In genomic region chr12:27094726-27095125, GRCh38 we compare ENCODE assay signal across 17 cellular contexts. TPM values are rescaled to one million over a fixed set of nuclear protein-coding genes. Genes with fewer than 3 reads are reported as not detected.
DNase-seq lines count a peak whose midpoint lies in the region; ATAC-seq and TF ChIP-seq lines count a peak whose summit lies in the region.
"Had no signal": no experiment of that assay in that cellular context is flagged by ENCODE, and none has a peak within 500 bp of the region (broad histone marks: within the 10 kb centered on the region; RNA-seq: fewer than 3 reads in every experiment).

No MANE protein-coding gene starts in this region.

- DNase-seq in KBM-7 (peak; percentile 52), nephron progenitor cell (no peak), amniotic stem cell (lab: John Stamatoyannopoulos, UW) (no peak), left ventricle myocardium superior (no peak)
- no peak for DNase-seq in stimulated activated CD4-positive, alpha-beta T cell treated with anti-CD3 and anti-CD28 coated beads, Interleukin-4, amount 100 ng/mL, for 4 hours
- DNase-seq: activated naive CD8-positive, alpha-beta T cell treated with anti-CD3 and anti-CD28 coated beads, Interleukin-2, amount 10 ng/mL, durations not matched to agents 7 days and 5 days; NCI-H524 treated with DMSO at 0.1 percent for 48 hours; pancreas; stimulated activated naive CD8-positive, alpha-beta T cell treated with anti-CD3 and anti-CD28 coated beads, Interleukin-15, amount 100 ng/mL, for 72 hours had no signal

- no peak overlapping the region for H3K4me3 Mint-ChIP-seq in nephron progenitor cell
- H3K4me3 Mint-ChIP-seq: activated naive CD8-positive, alpha-beta T cell treated with anti-CD3 and anti-CD28 coated beads, Interleukin-2, amount 10 ng/mL, durations not matched to agents 7 days and 5 days; stimulated activated naive CD8-positive, alpha-beta T cell treated with anti-CD3 and anti-CD28 coated beads, Interleukin-15, amount 100 ng/mL, for 72 hours had no signal

- H3K9me3 ChIP-seq in BLaER1: no peaks in the 10 kb centered on the region; the same call in 1 of the 2 replicates
- H3K9me3 ChIP-seq: A549, gastroesophageal sphincter, pancreas had no signal

- H3K9ac ChIP-seq in BLaER1: no peak overlapping the region

- in situ Hi-C loops in KBM-7 (cut with MboI; ENCODE audit: low pct_unique_long_range_greater_than_20kb, low sequenced_read_pairs): no loop called here

- H3K9me3 Mint-ChIP-seq in nephron progenitor cell: peaks cover 7% of the 10 kb centered on the region

- no peaks in the 10 kb centered on the region for H3K36me3 Mint-ChIP-seq in nephron progenitor cell (ENCODE audit: low read depth)
- H3K36me3 Mint-ChIP-seq: activated naive CD8-positive, alpha-beta T cell treated with anti-CD3 and anti-CD28 coated beads, Interleukin-2, amount 10 ng/mL, durations not matched to agents 7 days and 5 days had no signal

- H3K4me3 ChIP-seq in BLaER1: no peak overlapping the region
- H3K4me3 ChIP-seq: A549, coronary artery, gastroesophageal sphincter, pancreas had no signal

- intact Hi-C loops in left ventricle myocardium superior (cut with micrococcal nuclease): no loop called here

- H3K4me1 Mint-ChIP-seq in nephron progenitor cell: peaks cover 7% of the 10 kb centered on the region
- H3K4me1 Mint-ChIP-seq: activated naive CD8-positive, alpha-beta T cell treated with anti-CD3 and anti-CD28 coated beads, Interleukin-2, amount 10 ng/mL, durations not matched to agents 7 days and 5 days; stimulated activated naive CD8-positive, alpha-beta T cell treated with anti-CD3 and anti-CD28 coated beads, Interleukin-15, amount 100 ng/mL, for 72 hours had no signal

- no peaks in the 10 kb centered on the region for H3K36me3 ChIP-seq in BLaER1
- H3K36me3 ChIP-seq: gastroesophageal sphincter, pancreas had no signal

- H3K27ac Mint-ChIP-seq in nephron progenitor cell: no peak overlapping the region
- H3K27ac Mint-ChIP-seq: activated naive CD8-positive, alpha-beta T cell treated with anti-CD3 and anti-CD28 coated beads, Interleukin-2, amount 10 ng/mL, durations not matched to agents 7 days and 5 days had no signal

- TF ChIP-seq CTCF in nephron progenitor cell (IDR thresholded peaks at IDR 0.05): no peak

- peak overlapping the region; percentile 30 for H3K4me2 ChIP-seq in BLaER1
- H3K4me2 ChIP-seq: A549 had no signal

- no peaks in the 10 kb centered on the region for H3K27me3 ChIP-seq in BLaER1
- H3K27me3 ChIP-seq: gastroesophageal sphincter, pancreas had no signal

- ATAC-seq in GM18907 (IDR thresholded peaks at IDR 0.05; ENCODE audit: unreplicated experiment): peak; percentile 66
- peak; percentile 80 for ATAC-seq in HG02610 (IDR thresholded peaks at IDR 0.05; ENCODE audit: unreplicated experiment)
- ATAC-seq in left ventricle myocardium superior: no peak
- ATAC-seq: A549; gastroesophageal sphincter; pancreas; stimulated activated naive CD8-positive, alpha-beta T cell treated with anti-CD3 and anti-CD28 coated beads, Interleukin-15, amount 100 ng/mL, for 72 hours had no signal

- H3K27me3 Mint-ChIP-seq in nephron progenitor cell (ENCODE audit: low read depth, poor library complexity): peaks cover 13% of the 10 kb centered on the region
- H3K27me3 Mint-ChIP-seq: activated naive CD8-positive, alpha-beta T cell treated with anti-CD3 and anti-CD28 coated beads, Interleukin-2, amount 10 ng/mL, durations not matched to agents 7 days and 5 days; stimulated activated naive CD8-positive, alpha-beta T cell treated with anti-CD3 and anti-CD28 coated beads, Interleukin-15, amount 100 ng/mL, for 72 hours had no signal

- peaks cover 11% of the 10 kb centered on the region for H3K4me1 ChIP-seq in BLaER1
- H3K4me1 ChIP-seq: A549, gastroesophageal sphincter, pancreas had no signal

- no peak overlapping the region for H3K27ac ChIP-seq in BLaER1
- H3K27ac ChIP-seq: A549, coronary artery, gastroesophageal sphincter, pancreas had no signal

- H4K20me1 ChIP-seq in BLaER1: no peaks in the 10 kb centered on the region

RNA-seq across cellular contexts. Expression of gene C12orf71, which starts 12.3 kb away (rescaled TPM):
- total RNA-seq in left ventricle myocardium superior: not detected
- total RNA-seq: activated naive CD8-positive, alpha-beta T cell treated with anti-CD3 and anti-CD28 coated beads, Interleukin-2, amount 10 ng/mL, durations not matched to agents 7 days and 5 days; gastroesophageal sphincter; liver; M059J; pancreas had no signal
